In the genomic region with DNA sequence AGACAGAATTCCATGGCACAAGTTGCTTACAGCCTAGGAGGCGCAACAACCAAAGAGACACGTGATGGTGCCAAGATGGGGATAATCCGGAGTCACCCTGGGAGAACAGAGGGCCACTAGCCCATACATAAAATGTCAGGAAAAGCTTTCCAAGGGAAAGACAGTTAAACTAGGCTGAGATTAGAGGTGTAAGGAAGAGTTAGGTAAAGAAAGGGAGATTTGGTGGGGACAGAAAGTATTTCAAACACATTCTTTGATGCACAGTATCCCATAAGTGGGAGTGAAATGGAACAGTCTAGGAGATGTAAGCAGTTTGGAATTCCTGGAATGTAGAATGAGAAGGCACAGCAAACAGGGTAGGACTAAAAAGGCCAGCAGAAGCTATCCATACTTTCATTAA, we compare ENCODE assay signal across 11 cellular contexts.
DNase-seq lines count a peak whose midpoint lies in the region; ATAC-seq and TF ChIP-seq lines count a peak whose summit lies in the region.
"Had no signal": no experiment of that assay in that cellular context is flagged by ENCODE, and none has a peak within 500 bp of the region (broad histone marks: within the 10 kb centered on the region; RNA-seq: fewer than 3 reads in every experiment).

No MANE protein-coding gene starts in this region.

- H3K27ac Mint-ChIP-seq in activated T-helper 1 cell treated with anti-CD3 and anti-CD28 coated beads, Interleukin-12 subunit alpha, Interleukin-12 subunit beta, Interleukin-2, Interleukin-4 antibody, amounts not matched to agents 30 ng/mL and 10 ng/mL and 1 ng/mL, durations not matched to agents 14 hours and 24 hours and 36 hours: no peak overlapping the region
- H3K27ac Mint-ChIP-seq: stimulated activated effector memory CD8-positive, alpha-beta T cell treated with anti-CD3 and anti-CD28 coated beads, Interleukin-12 subunit alpha, Interleukin-12 subunit beta, amount 100 ng/mL, for 72 hours had no signal

- H3K27me3 ChIP-seq in right cardiac atrium (ENCODE audit: control insufficient read depth, insufficient read depth): no peaks in the 10 kb centered on the region
- H3K27me3 ChIP-seq in WERI-Rb-1 (ENCODE audit: insufficient read depth, low read depth, severe bottlenecking): no peaks in the 10 kb centered on the region

- H3K27me3 Mint-ChIP-seq in activated T-helper 1 cell treated with anti-CD3 and anti-CD28 coated beads, Interleukin-12 subunit alpha, Interleukin-12 subunit beta, Interleukin-2, Interleukin-4 antibody, amounts not matched to agents 30 ng/mL and 10 ng/mL and 1 ng/mL, durations not matched to agents 14 hours and 24 hours and 36 hours (ENCODE audit: insufficient read depth): no peaks in the 10 kb centered on the region

- H3K4me1 ChIP-seq in right cardiac atrium (ENCODE audit: control insufficient read depth, insufficient read depth, low read length): no peaks in the 10 kb centered on the region

- no peak for TF ChIP-seq CTCF in WERI-Rb-1 (IDR thresholded peaks at IDR 0.05; ENCODE audit: low read depth, low read length)

- H3K4me1 Mint-ChIP-seq in activated T-helper 1 cell treated with anti-CD3 and anti-CD28 coated beads, Interleukin-12 subunit alpha, Interleukin-12 subunit beta, Interleukin-2, Interleukin-4 antibody, amounts not matched to agents 30 ng/mL and 10 ng/mL and 1 ng/mL, durations not matched to agents 14 hours and 24 hours and 36 hours (ENCODE audit: low read depth): no peaks in the 10 kb centered on the region
- H3K4me1 Mint-ChIP-seq: stimulated activated effector memory CD8-positive, alpha-beta T cell treated with anti-CD3 and anti-CD28 coated beads, Interleukin-12 subunit alpha, Interleukin-12 subunit beta, amount 100 ng/mL, for 72 hours had no signal

- ATAC-seq in Right ventricle myocardium superior (ENCODE audit: poor library complexity) (peak; percentile 55), right cardiac atrium (no peak), SK-N-SH treated with all-trans-retinoic acid at 6 μM for 48 hours (peak; percentile 98)
- ATAC-seq: stimulated activated effector memory CD8-positive, alpha-beta T cell treated with anti-CD3 and anti-CD28 coated beads, Interleukin-12 subunit alpha, Interleukin-12 subunit beta, amount 100 ng/mL, for 72 hours had no signal

- DNase-seq in Right ventricle myocardium superior (no peak), right cardiac atrium (no peak), glomerular visceral epithelial cell (ENCODE audit: extremely low spot score) (peak; percentile 82), stromal cell of bone marrow (ENCODE audit: low read depth) (peak; percentile 3), NCI-H1105 (lab: John Stamatoyannopoulos, UW) (no peak), WERI-Rb-1 (no peak)
- no peak for DNase-seq in activated T-helper 1 cell treated with anti-CD3 and anti-CD28 coated beads, Interleukin-12 subunit alpha, Interleukin-12 subunit beta, Interleukin-2, Interleukin-4 antibody, amounts not matched to agents 30 ng/mL and 10 ng/mL and 1 ng/mL, durations not matched to agents 14 hours and 24 hours and 36 hours (ENCODE audit: low spot score)
- DNase-seq: activated naive CD4-positive, alpha-beta T cell treated with anti-CD3 and anti-CD28 coated beads, Interleukin-2, amount 50 U/mL, for 16 hours; NCI-H1092 treated with DMSO at 0.1 percent for 48 hours had no signal

- H3K36me3 ChIP-seq in WERI-Rb-1: no peaks in the 10 kb centered on the region

- no peaks in the 10 kb centered on the region for H3K9me3 Mint-ChIP-seq in activated T-helper 1 cell treated with anti-CD3 and anti-CD28 coated beads, Interleukin-12 subunit alpha, Interleukin-12 subunit beta, Interleukin-2, Interleukin-4 antibody, amounts not matched to agents 30 ng/mL and 10 ng/mL and 1 ng/mL, durations not matched to agents 14 hours and 24 hours and 36 hours

- no peak overlapping the region for H3K4me3 Mint-ChIP-seq in activated T-helper 1 cell treated with anti-CD3 and anti-CD28 coated beads, Interleukin-12 subunit alpha, Interleukin-12 subunit beta, Interleukin-2, Interleukin-4 antibody, amounts not matched to agents 30 ng/mL and 10 ng/mL and 1 ng/mL, durations not matched to agents 14 hours and 24 hours and 36 hours
- H3K4me3 Mint-ChIP-seq: stimulated activated effector memory CD8-positive, alpha-beta T cell treated with anti-CD3 and anti-CD28 coated beads, Interleukin-12 subunit alpha, Interleukin-12 subunit beta, amount 100 ng/mL, for 72 hours had no signal

- H3K4me3 ChIP-seq in right cardiac atrium (ENCODE audit: low read length): no peak overlapping the region
- no peak overlapping the region for H3K4me3 ChIP-seq in WERI-Rb-1 (ENCODE audit: low read depth, low read length)

- H3K9me3 ChIP-seq in right cardiac atrium (ENCODE audit: control insufficient read depth, low read length) (no peaks in the 10 kb centered on the region), WERI-Rb-1 (ENCODE audit: severe bottlenecking) (no peaks in the 10 kb centered on the region)

- H3K27ac ChIP-seq in right cardiac atrium (ENCODE audit: low read length) (no peak overlapping the region), WERI-Rb-1 (no peak overlapping the region)

- intact Hi-C loops in Right ventricle myocardium superior (cut with DNase I) (no loop called here), right cardiac atrium (cut with DNase I) (no loop called here)
- intact Hi-C loops in activated T-helper 1 cell treated with anti-CD3 and anti-CD28 coated beads, Interleukin-12 subunit alpha, Interleukin-12 subunit beta, Interleukin-2, Interleukin-4 antibody, amounts not matched to agents 30 ng/mL and 10 ng/mL and 1 ng/mL, durations not matched to agents 14 hours and 24 hours and 36 hours (cut with micrococcal nuclease): no loop called here

- 27% methylated on average over 3 of the region's 3 CpGs for WGBS in right cardiac atrium

- H3K36me3 Mint-ChIP-seq in activated T-helper 1 cell treated with anti-CD3 and anti-CD28 coated beads, Interleukin-12 subunit alpha, Interleukin-12 subunit beta, Interleukin-2, Interleukin-4 antibody, amounts not matched to agents 30 ng/mL and 10 ng/mL and 1 ng/mL, durations not matched to agents 14 hours and 24 hours and 36 hours (ENCODE audit: low read depth): no peaks in the 10 kb centered on the region
- H3K36me3 Mint-ChIP-seq: stimulated activated effector memory CD8-positive, alpha-beta T cell treated with anti-CD3 and anti-CD28 coated beads, Interleukin-12 subunit alpha, Interleukin-12 subunit beta, amount 100 ng/mL, for 72 hours had no signal

TF ChIP-seq in SK-N-SH treated with all-trans-retinoic acid at 6 μM for 48 hours, 23 proteins besides CTCF, POLR2A, EP300 and RAD21:
- TF ChIP-seq OSR1 (CRISPR knock-in tag; IDR thresholded peaks at IDR 0.05): no peak
- no peak for TF ChIP-seq ESRRG (CRISPR knock-in tag; IDR thresholded peaks at IDR 0.05)
- TF ChIP-seq, protein P1, sequence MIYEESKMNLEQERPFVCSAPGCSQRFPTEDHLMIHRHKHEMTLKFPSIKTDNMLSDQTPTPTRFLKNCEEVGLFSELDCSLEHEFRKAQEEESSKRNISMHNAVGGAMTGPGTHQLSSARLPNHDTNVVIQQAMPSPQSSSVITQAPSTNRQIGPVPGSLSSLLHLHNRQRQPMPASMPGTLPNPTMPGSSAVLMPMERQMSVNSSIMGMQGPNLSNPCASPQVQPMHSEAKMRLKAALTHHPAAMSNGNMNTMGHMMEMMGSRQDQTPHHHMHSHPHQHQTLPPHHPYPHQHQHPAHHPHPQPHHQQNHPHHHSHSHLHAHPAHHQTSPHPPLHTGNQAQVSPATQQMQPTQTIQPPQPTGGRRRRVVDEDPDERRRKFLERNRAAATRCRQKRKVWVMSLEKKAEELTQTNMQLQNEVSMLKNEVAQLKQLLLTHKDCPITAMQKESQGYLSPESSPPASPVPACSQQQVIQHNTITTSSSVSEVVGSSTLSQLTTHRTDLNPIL (CRISPR knock-in tag; IDR thresholded peaks at IDR 0.05; ENCODE audit: low read depth): peak; percentile 86; the same call in 1 of the 2 replicates
- TF ChIP-seq RARB (CRISPR knock-in tag; IDR thresholded peaks at IDR 0.05): no peak
- TF ChIP-seq, protein P2, sequence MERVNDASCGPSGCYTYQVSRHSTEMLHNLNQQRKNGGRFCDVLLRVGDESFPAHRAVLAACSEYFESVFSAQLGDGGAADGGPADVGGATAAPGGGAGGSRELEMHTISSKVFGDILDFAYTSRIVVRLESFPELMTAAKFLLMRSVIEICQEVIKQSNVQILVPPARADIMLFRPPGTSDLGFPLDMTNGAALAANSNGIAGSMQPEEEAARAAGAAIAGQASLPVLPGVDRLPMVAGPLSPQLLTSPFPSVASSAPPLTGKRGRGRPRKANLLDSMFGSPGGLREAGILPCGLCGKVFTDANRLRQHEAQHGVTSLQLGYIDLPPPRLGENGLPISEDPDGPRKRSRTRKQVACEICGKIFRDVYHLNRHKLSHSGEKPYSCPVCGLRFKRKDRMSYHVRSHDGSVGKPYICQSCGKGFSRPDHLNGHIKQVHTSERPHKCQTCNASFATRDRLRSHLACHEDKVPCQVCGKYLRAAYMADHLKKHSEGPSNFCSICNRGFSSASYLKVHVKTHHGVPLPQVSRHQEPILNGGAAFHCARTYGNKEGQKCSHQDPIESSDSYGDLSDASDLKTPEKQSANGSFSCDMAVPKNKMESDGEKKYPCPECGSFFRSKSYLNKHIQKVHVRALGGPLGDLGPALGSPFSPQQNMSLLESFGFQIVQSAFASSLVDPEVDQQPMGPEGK (CRISPR knock-in tag; IDR thresholded peaks at IDR 0.05; ENCODE audit: borderline replicate concordance): no peak

Comparison
In these comparisons a context has a peak if more than half of its experiments do, and no peak if none do; other contexts are left out.
1. ATAC-seq: peak in Right ventricle myocardium superior (single experiment) and SK-N-SH treated with all-trans-retinoic acid at 6 μM for 48 hours (single experiment); none in right cardiac atrium (0 of 2).
2. DNase-seq: peak in glomerular visceral epithelial cell (single experiment) and stromal cell of bone marrow (single experiment); none in Right ventricle myocardium superior (single experiment), right cardiac atrium (0 of 3), NCI-H1105 (single experiment), WERI-Rb-1 (single experiment) and activated T-helper 1 cell treated with anti-CD3 and anti-CD28 coated beads, Interleukin-12 subunit alpha, Interleukin-12 subunit beta, Interleukin-2, Interleukin-4 antibody, amounts not matched to agents 30 ng/mL and 10 ng/mL and 1 ng/mL, durations not matched to agents 14 hours and 24 hours and 36 hours (single experiment).